In the genomic region with DNA sequence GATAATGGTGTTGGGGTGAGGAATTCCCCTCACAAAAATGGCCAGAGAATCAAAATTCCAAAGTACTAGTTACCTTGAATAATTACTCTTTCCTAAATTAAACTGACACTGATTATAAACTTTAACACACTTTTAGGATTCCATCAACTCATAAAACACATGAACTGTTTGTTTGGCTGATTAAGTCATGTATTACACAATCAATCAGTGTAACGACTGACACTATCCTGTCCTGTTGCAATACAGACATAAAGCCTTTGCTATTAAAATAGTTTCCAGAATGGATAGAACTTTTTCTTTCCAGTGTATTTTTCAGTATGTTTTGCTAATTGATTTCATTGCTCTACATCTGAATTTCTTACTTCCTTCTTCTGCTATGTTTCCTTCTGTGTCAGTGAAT, we compare ENCODE assay signal across 31 cellular contexts.
"Had no signal": no experiment of that assay in that cellular context is flagged by ENCODE, and none has a peak within 500 bp of the region (broad histone marks: within the 10 kb centered on the region; RNA-seq: fewer than 3 reads in every experiment).

No MANE protein-coding gene starts in this region.

- H3K27ac ChIP-seq: heart right ventricle, hepatocyte, left lung, lower lobe of right lung, pancreas, prostate gland, sigmoid colon, stomach, testis, thyroid gland, transverse colon, upper lobe of right lung had no signal

- FAIRE-seq: keratinocyte, pancreas, small intestine, urothelium cell line had no signal

- H3K9me3 Mint-ChIP-seq: nephron; neural crest cell; stimulated activated naive B cell treated with anti-CD40 and anti-IgM and Interleukin-4, amounts not matched to agents 10 μg/mL and 1 μg/mL and 100 μg/mL, for 72 hours had no signal

- H3K4me1 ChIP-seq: heart right ventricle, left lung, lower lobe of right lung, pancreas, prostate gland, sigmoid colon, stomach, testis, thyroid gland, transverse colon, upper lobe of right lung had no signal

- H3K79me2 ChIP-seq: hepatocyte had no signal

- DNase-seq: heart right ventricle; left colon; left lung; lower lobe of right lung; mammary epithelial cell; mesenchymal stem cell; naive thymus-derived CD8-positive, alpha-beta T cell; nucleus accumbens; pancreas; posterior cingulate gyrus; retina; right cardiac atrium; sigmoid colon; small intestine; stimulated activated CD4-positive, alpha-beta T cell treated with anti-CD3 and anti-CD28 coated beads, Interleukin-1b, Interleukin-23, amount 100 ng/mL, for 48 hours; stimulated activated CD4-positive, alpha-beta T cell treated with anti-CD3 and anti-CD28 coated beads, Interleukin-2, amount 100 ng/mL, for 48 hours; stimulated activated CD4-positive, alpha-beta T cell treated with anti-CD3 and anti-CD28 coated beads, Interleukin-4, amount 100 ng/mL, for 4 hours; stimulated activated CD8-positive, alpha-beta memory T cell treated with anti-CD3 and anti-CD28 coated beads, Interleukin-4, amount 100 ng/mL, for 48 hours; stimulated activated naive B cell treated with anti-CD40 and anti-IgM and Interleukin-4, amounts not matched to agents 10 μg/mL and 1 μg/mL and 100 μg/mL, for 72 hours; stimulated activated naive CD8-positive, alpha-beta T cell treated with anti-CD3 and anti-CD28 coated beads, Interleukin-15, Interleukin-2, amounts not matched to agents 100 U/mL and 50 U/mL, for 24 hours; stomach; testis; thyroid gland; transverse colon; upper lobe of right lung had no signal

- H3K27me3 Mint-ChIP-seq: naive thymus-derived CD8-positive, alpha-beta T cell; stimulated activated naive B cell treated with anti-CD40 and anti-IgM and Interleukin-4, amounts not matched to agents 10 μg/mL and 1 μg/mL and 100 μg/mL, for 72 hours had no signal

- H3K36me3 ChIP-seq: heart right ventricle, left lung, lower lobe of right lung, pancreas, prostate gland, sigmoid colon, stomach, thyroid gland, transverse colon, upper lobe of right lung had no signal

- H3K9me3 ChIP-seq: heart right ventricle, left lung, lower lobe of right lung, pancreas, prostate gland, sigmoid colon, testis, thyroid gland, transverse colon, upper lobe of right lung had no signal

- H3K4me1 Mint-ChIP-seq: naive thymus-derived CD8-positive, alpha-beta T cell; neural crest cell; stimulated activated naive B cell treated with anti-CD40 and anti-IgM and Interleukin-4, amounts not matched to agents 10 μg/mL and 1 μg/mL and 100 μg/mL, for 72 hours had no signal

- H2AFZ ChIP-seq: hepatocyte had no signal

- H3K4me3 ChIP-seq: heart right ventricle, hepatocyte, left lung, lower lobe of right lung, pancreas, prostate gland, sigmoid colon, stomach, testis, thyroid gland, transverse colon, upper lobe of right lung had no signal

- H3K4me2 ChIP-seq: hepatocyte had no signal

- H3K27me3 ChIP-seq: heart right ventricle, hepatocyte, left lung, pancreas, sigmoid colon, stomach, testis, thyroid gland, transverse colon, upper lobe of right lung had no signal

- H3K4me3 Mint-ChIP-seq: naive thymus-derived CD8-positive, alpha-beta T cell; nephron; neural crest cell; stimulated activated naive B cell treated with anti-CD40 and anti-IgM and Interleukin-4, amounts not matched to agents 10 μg/mL and 1 μg/mL and 100 μg/mL, for 72 hours had no signal

- H3K36me3 Mint-ChIP-seq: naive thymus-derived CD8-positive, alpha-beta T cell; stimulated activated naive B cell treated with anti-CD40 and anti-IgM and Interleukin-4, amounts not matched to agents 10 μg/mL and 1 μg/mL and 100 μg/mL, for 72 hours had no signal

- ATAC-seq: heart right ventricle; left colon; left lung; lower lobe of right lung; naive thymus-derived CD8-positive, alpha-beta T cell; pancreas; right cardiac atrium; stimulated activated naive B cell treated with anti-CD40 and anti-IgM and Interleukin-4, amounts not matched to agents 10 μg/mL and 1 μg/mL and 100 μg/mL, for 72 hours; stimulated activated naive CD8-positive, alpha-beta T cell treated with anti-CD3 and anti-CD28 coated beads, Interleukin-15, Interleukin-2, amounts not matched to agents 100 U/mL and 50 U/mL, for 24 hours; upper lobe of right lung had no signal
